In genomic region chr10:35027567-35027966, GRCh38 we compare ENCODE assay signal across 10 cellular contexts.
A peak's percentile ranks its signal among the peaks of the same experiment; 100 is the strongest.
DNase-seq lines count a peak whose midpoint lies in the region; ATAC-seq, FAIRE-seq and TF ChIP-seq lines count a peak whose summit lies in the region.
"Had no signal": no experiment of that assay in that cellular context is flagged by ENCODE, and none has a peak within 500 bp of the region (broad histone marks: within the 10 kb centered on the region; RNA-seq: fewer than 3 reads in every experiment).

No MANE protein-coding gene starts in this region.

- no peak for TF ChIP-seq POLR2A in thyroid gland (IDR thresholded peaks at IDR 0.05)

- H3K27me3 ChIP-seq in thyroid gland: no peaks in the 10 kb centered on the region

- peak; percentile 7 for DNase-seq in NCI-H82 (lab: John Stamatoyannopoulos, UW)
- no peak for DNase-seq in NCI-H82 treated with DMSO at 0.1 percent for 48 hours (lab: John Stamatoyannopoulos, UW; ENCODE audit: unreplicated experiment)
- DNase-seq in RCC 7860 (ENCODE audit: low spot score): peak; percentile 49
- peak; percentile 57 for DNase-seq in fibroblast of pulmonary artery (ENCODE audit: low read depth)
- DNase-seq in thyroid gland: no peak
- no peak for DNase-seq in globus pallidus (ENCODE audit: low spot score)
- no peak for DNase-seq in activated CD8-positive, alpha-beta memory T cell treated with anti-CD3 and anti-CD28 coated beads, Interleukin-2, amount 50 U/mL, for 4 hours
- DNase-seq in effector memory CD8-positive, alpha-beta T cell: no peak

- no peaks in the 10 kb centered on the region for H3K9me3 ChIP-seq in thyroid gland

- H3K27me3 Mint-ChIP-seq in effector memory CD8-positive, alpha-beta T cell: no peaks in the 10 kb centered on the region
- H3K27me3 Mint-ChIP-seq: CD4-positive, CD25-positive, alpha-beta regulatory T cell had no signal

- H3K36me3 ChIP-seq in thyroid gland: peaks cover 8 to 12% of the 10 kb centered on the region in 2 donors

- H3K4me3 ChIP-seq in fibroblast of pulmonary artery (replicated peaks; ENCODE audit: low read depth, low read length) (no peak overlapping the region), thyroid gland (replicated peaks in 1 of 3) (no peak overlapping the region)

- H3K9me3 Mint-ChIP-seq in effector memory CD8-positive, alpha-beta T cell: no peaks in the 10 kb centered on the region
- H3K9me3 Mint-ChIP-seq: CD4-positive, CD25-positive, alpha-beta regulatory T cell; T-helper 1 cell treated with Interleukin-12 subunit alpha and Interleukin-12 subunit beta and Interleukin-4 antibody, amounts not matched to agents 30 μg/mL and 1 μg/mL, for 36 hours had no signal

- no peak overlapping the region for H3K4me3 Mint-ChIP-seq in effector memory CD8-positive, alpha-beta T cell
- H3K4me3 Mint-ChIP-seq: CD4-positive, CD25-positive, alpha-beta regulatory T cell; T-helper 1 cell treated with Interleukin-12 subunit alpha and Interleukin-12 subunit beta and Interleukin-4 antibody, amounts not matched to agents 30 μg/mL and 1 μg/mL, for 36 hours had no signal

- TF ChIP-seq CTCF in fibroblast of pulmonary artery (IDR thresholded peaks at IDR 0.05; ENCODE audit: low read length, missing control alignments): peak; percentile 51
- peak in 5 of 6 experiments; percentile 10 to 54 (median 31) for TF ChIP-seq CTCF in thyroid gland (IDR thresholded peaks at IDR 0.05)

- H3K4me1 Mint-ChIP-seq in effector memory CD8-positive, alpha-beta T cell (ENCODE audit: low read depth in 2 of 2): peaks cover 0 to 4% of the 10 kb centered on the region in 2 donors

- FAIRE-seq in RCC 7860 (lab: Jason Lieb, UNC): peak; percentile 85

- intact Hi-C loops in thyroid gland (cut with DNase I): no loop called here

- H3K27ac Mint-ChIP-seq in effector memory CD8-positive, alpha-beta T cell: no peak overlapping the region
- H3K27ac Mint-ChIP-seq: CD4-positive, CD25-positive, alpha-beta regulatory T cell; T-helper 1 cell treated with Interleukin-12 subunit alpha and Interleukin-12 subunit beta and Interleukin-4 antibody, amounts not matched to agents 30 μg/mL and 1 μg/mL, for 36 hours had no signal

- no peaks in the 10 kb centered on the region for H3K4me1 ChIP-seq in thyroid gland

- ATAC-seq in effector memory CD8-positive, alpha-beta T cell (replicated peaks): no peak

- no peak overlapping the region for H3K27ac ChIP-seq in thyroid gland

- peaks cover 84% of the 10 kb centered on the region for H3K36me3 Mint-ChIP-seq in effector memory CD8-positive, alpha-beta T cell (ENCODE audit: insufficient read depth)

Comparison
In these comparisons a context has a peak if more than half of its experiments do, and no peak if none do; other contexts are left out.
1. DNase-seq: peak in NCI-H82 (single experiment), RCC 7860 (single experiment) and fibroblast of pulmonary artery (single experiment); none in NCI-H82 treated with DMSO at 0.1 percent for 48 hours (single experiment), thyroid gland (0 of 2), globus pallidus (single experiment), activated CD8-positive, alpha-beta memory T cell treated with anti-CD3 and anti-CD28 coated beads, Interleukin-2, amount 50 U/mL, for 4 hours (single experiment) and effector memory CD8-positive, alpha-beta T cell (0 of 3).